1 cellular context compared by ENCODE assay signal in genomic region chr4:128600996-128601857, GRCh38.
TF ChIP-seq lines count a peak whose summit lies in the region.

No MANE protein-coding gene starts in this region.

TF ChIP-seq in HepG2, 621 proteins besides CTCF, POLR2A, EP300 and RAD21 (continued from another document and continues in another):
- TF ChIP-seq BCL3 (CRISPR knock-in tag; IDR thresholded peaks at IDR 0.05) (no peak), ATF4 (CRISPR knock-in tag; IDR thresholded peaks at IDR 0.05) (peak in 1 of 2 experiments; percentile 99; a peak in 2 of 4 replicates), ZSCAN22 (CRISPR knock-in tag; IDR thresholded peaks at IDR 0.05) (no peak), TRIM22 (IDR thresholded peaks at IDR 0.05) (no peak), XBP1 (CRISPR knock-in tag; IDR thresholded peaks at IDR 0.05) (no peak), PCBP2 (optimal IDR thresholded peaks at IDR 0.05; ENCODE audit: low read depth, low read length, poor library complexity, severe bottlenecking) (no peak), ZNF34 (CRISPR knock-in tag; IDR thresholded peaks at IDR 0.05; ENCODE audit: borderline replicate concordance) (no peak), GZF1 (CRISPR knock-in tag; IDR thresholded peaks at IDR 0.05) (no peak), ZBTB3 (CRISPR knock-in tag; IDR thresholded peaks at IDR 0.05; ENCODE audit: borderline replicate concordance, low read depth) (no peak), SKIL (CRISPR knock-in tag; IDR thresholded peaks at IDR 0.05; ENCODE audit: borderline replicate concordance) (peak; percentile 41; the same call in 1 of the 2 replicates), ATAD3A (CRISPR knock-in tag; IDR thresholded peaks at IDR 0.05) (no peak), KLF6 (CRISPR knock-in tag; IDR thresholded peaks at IDR 0.05) (no peak; the same call in 1 of the 2 replicates), MLXIP (CRISPR knock-in tag; IDR thresholded peaks at IDR 0.05; ENCODE audit: borderline replicate concordance) (no peak), MLX (CRISPR knock-in tag; IDR thresholded peaks at IDR 0.05) (0 out of 2 replicates have a peak, but pooled peaks have one; percentile 32), ZNF777 (CRISPR knock-in tag; IDR thresholded peaks at IDR 0.05) (no peak), NR2C2 (CRISPR knock-in tag; IDR thresholded peaks at IDR 0.05; ENCODE audit: borderline replicate concordance) (peak; percentile 67), HMGXB3 (CRISPR knock-in tag; IDR thresholded peaks at IDR 0.05; ENCODE audit: borderline replicate concordance) (no peak), POGK (CRISPR knock-in tag; conservative IDR thresholded peaks at IDR 0.05) (no peak), PATZ1 (CRISPR knock-in tag; IDR thresholded peaks at IDR 0.05) (peak; percentile 76), FOXK2 (IDR thresholded peaks at IDR 0.05) (peak; percentile 57; the same call in 1 of the 2 replicates), ZFP37 (CRISPR knock-in tag; IDR thresholded peaks at IDR 0.05; ENCODE audit: borderline replicate concordance) (no peak), ZNF496 (CRISPR knock-in tag; IDR thresholded peaks at IDR 0.05; ENCODE audit: insufficient replicate concordance) (no peak), NFE2 (CRISPR knock-in tag; IDR thresholded peaks at IDR 0.05) (no peak), NFYB (CRISPR knock-in tag; IDR thresholded peaks at IDR 0.05) (no peak), GFI1 (CRISPR knock-in tag; IDR thresholded peaks at IDR 0.05; ENCODE audit: borderline replicate concordance) (0 out of 2 replicates have a peak, but pooled peaks have one; percentile 41), TBX3 (IDR thresholded peaks at IDR 0.05; ENCODE audit: borderline replicate concordance) (peak; percentile 36; the same call in 1 of the 2 replicates), ZSCAN9 (CRISPR knock-in tag; IDR thresholded peaks at IDR 0.05; ENCODE audit: borderline replicate concordance) (no peak), ZNF619 (CRISPR knock-in tag; IDR thresholded peaks at IDR 0.05) (peak; percentile 91; the same call in 1 of the 2 replicates), AGO1 (IDR thresholded peaks at IDR 0.05; ENCODE audit: low read depth, low read length, poor library complexity, severe bottlenecking) (no peak), U2AF2 (IDR thresholded peaks at IDR 0.05; ENCODE audit: low read depth, low read length) (no peak), ZNF878 (CRISPR knock-in tag; IDR thresholded peaks at IDR 0.05) (peak; percentile 54; the same call in 1 of the 2 replicates), ZNF746 (CRISPR knock-in tag; IDR thresholded peaks at IDR 0.05) (0 out of 2 replicates have a peak, but pooled peaks have one; percentile 60), SOX13 (IDR thresholded peaks at IDR 0.05) (no peak), SOX13 (CRISPR knock-in tag; conservative IDR thresholded peaks at IDR 0.05 in 1 of 2, IDR thresholded peaks at IDR 0.05 in 1 of 2) (peak in 1 of 2 experiments; percentile 72; a peak in 2 of 4 replicates), ZNF33A (CRISPR knock-in tag; IDR thresholded peaks at IDR 0.05; ENCODE audit: borderline replicate concordance) (peak; percentile 72; the same call in 1 of the 2 replicates), FOXO1 (CRISPR knock-in tag; IDR thresholded peaks at IDR 0.05) (peak; percentile 76), XRCC5 (optimal IDR thresholded peaks at IDR 0.05; ENCODE audit: low read length) (peak; percentile 79), ZNF264 (CRISPR knock-in tag; IDR thresholded peaks at IDR 0.05) (no peak)
